21 cellular contexts compared by ENCODE assay signal in the genomic region with DNA sequence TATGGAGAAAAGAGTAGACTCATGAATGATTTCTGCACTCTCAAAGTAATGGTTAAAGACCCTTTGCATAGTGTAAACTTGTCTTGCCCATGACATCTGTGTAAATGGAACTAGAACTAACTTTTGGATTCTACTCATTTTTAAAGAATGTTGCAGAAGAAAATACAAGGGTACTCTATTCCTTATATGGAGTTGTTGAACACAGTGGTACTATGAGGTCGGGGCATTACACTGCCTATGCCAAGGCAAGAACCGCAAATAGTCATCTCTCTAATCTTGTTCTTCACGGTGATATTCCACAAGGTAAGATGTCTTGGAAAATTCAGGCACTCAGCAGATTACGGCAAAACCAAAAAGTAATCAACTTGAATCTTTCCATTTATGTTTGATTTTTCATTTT. TPM values are rescaled to one million over a fixed set of nuclear protein-coding genes. Genes with fewer than 3 reads are reported as not detected.
DNase-seq lines count a peak whose midpoint lies in the region; ATAC-seq and TF ChIP-seq lines count a peak whose summit lies in the region.
"Had no signal": no experiment of that assay in that cellular context is flagged by ENCODE, and none has a peak within 500 bp of the region (broad histone marks: within the 10 kb centered on the region; RNA-seq: fewer than 3 reads in every experiment).

No MANE protein-coding gene starts in this region.

- peaks cover 8% of the 10 kb centered on the region; the same call in 1 of the 2 replicates for H3K4me1 ChIP-seq in IMR-90 (ENCODE audit: control insufficient read depth, insufficient read depth, low read length)
- peaks cover 18% of the 10 kb centered on the region for H3K4me1 ChIP-seq in psoas muscle
- H3K4me1 ChIP-seq: heart right ventricle had no signal

- H3K9me3 ChIP-seq in IMR-90 (ENCODE audit: control insufficient read depth, insufficient read depth, low read length) (no peaks in the 10 kb centered on the region), psoas muscle (no peaks in the 10 kb centered on the region), T-helper 17 cell (ENCODE audit: control insufficient read depth, low read length, poor library complexity, severe bottlenecking) (no peaks in the 10 kb centered on the region)
- H3K9me3 ChIP-seq: heart right ventricle had no signal

- H3K36me3 ChIP-seq in IMR-90 (ENCODE audit: control insufficient read depth, insufficient read depth, low read length) (peaks cover 55% of the 10 kb centered on the region), psoas muscle (ENCODE audit: insufficient read depth in 1 of 2, low read depth in 1 of 2) (peaks cover 10 to 99% of the 10 kb centered on the region in 2 donors)

- H3K36me3 Mint-ChIP-seq in T-helper 17 cell (ENCODE audit: low read depth) = no peaks in the 10 kb centered on the region

- peak overlapping the region; percentile 44; the same call in 1 of the 2 replicates for H2BK120ac ChIP-seq in IMR-90 (ENCODE audit: low read depth, low read length)

- H2BK15ac ChIP-seq in IMR-90 (ENCODE audit: low read depth, low read length) = no peak overlapping the region

- H4K91ac ChIP-seq in IMR-90 (ENCODE audit: insufficient read depth, low read depth, low read length) = no peak overlapping the region

- H3K4me1 Mint-ChIP-seq in T-helper 17 cell = peaks cover 3% of the 10 kb centered on the region
- H3K4me1 Mint-ChIP-seq: nephron had no signal

- no TSS peak for BruUV-seq in IMR-90 (replicated peaks; lab: Mats Ljungman, UMichigan)

- peak overlapping the region; percentile 57 to 72; a peak in 2 of 4 replicates for H4K8ac ChIP-seq in IMR-90 (ENCODE audit: low read depth in 2 of 2, low read length in 2 of 2)

- peak overlapping the region; percentile 92 for H2BK5ac ChIP-seq in IMR-90 (ENCODE audit: low read depth, low read length, poor library complexity, severe bottlenecking)

- peaks cover 3 to 10% of the 10 kb centered on the region in 2 experiments; a peak in 2 of 4 replicates for H3K79me1 ChIP-seq in IMR-90 (ENCODE audit: low read depth in 1 of 2, low read length in 2 of 2)

- H3K14ac ChIP-seq in IMR-90 (replicated peaks; ENCODE audit: low read depth, low read length) = 0 out of 2 replicates have a peak overlapping the region, but pooled peaks have one; percentile 10

- peak overlapping the region; percentile 68; the same call in 1 of the 2 replicates for H3K18ac ChIP-seq in IMR-90 (ENCODE audit: low read depth, low read length)

- intact Hi-C loops in IMR-90 (cut with micrococcal nuclease) = loop anchor here (2.0 kb wide), 1 partner anchor 13 kb away; no protein-coding TSS in a partner anchor
- intact Hi-C loops in psoas muscle (cut with DNase I) = no loop called here

- TF ChIP-seq CTCF in IMR-90 (conservative IDR thresholded peaks at IDR 0.05; ENCODE audit: low read depth, low read length) (no peak), astrocyte of the spinal cord (IDR thresholded peaks at IDR 0.05; ENCODE audit: low read depth, low read length) (no peak), psoas muscle (IDR thresholded peaks at IDR 0.05) (no peak)

- H3K4me3 Mint-ChIP-seq in T-helper 17 cell = no peak overlapping the region
- H3K4me3 Mint-ChIP-seq: nephron had no signal

- no peaks in the 10 kb centered on the region for H3K9me1 ChIP-seq in IMR-90 (ENCODE audit: insufficient read depth, low read length)

- TF ChIP-seq POLR2A in IMR-90 (IDR thresholded peaks at IDR 0.05; ENCODE audit: low read depth, low read length) = no peak

- ATAC-seq in IMR-90 (ENCODE audit: low read depth) = peak; percentile 76
- ATAC-seq in psoas muscle = no peak
- no peak for ATAC-seq in T-helper 17 cell
- ATAC-seq in HG03139 (IDR thresholded peaks at IDR 0.05; ENCODE audit: unreplicated experiment) = no peak
- ATAC-seq: esophagus mucosa, heart right ventricle had no signal

- H4K20me1 ChIP-seq in IMR-90 (ENCODE audit: insufficient read depth, low read length) = no peaks in the 10 kb centered on the region

- no peak overlapping the region for H2BK20ac ChIP-seq in IMR-90 (ENCODE audit: low read depth, low read length)

- no peak overlapping the region for H3K27ac Mint-ChIP-seq in T-helper 17 cell
- H3K27ac Mint-ChIP-seq: nephron had no signal

- H3K27me3 ChIP-seq in IMR-90 (ENCODE audit: control insufficient read depth, insufficient read depth, low read length) (no peaks in the 10 kb centered on the region), psoas muscle (ENCODE audit: insufficient read depth in 3 of 3, low read length in 2 of 3) (no peaks in the 10 kb centered on the region)
- H3K27me3 ChIP-seq: dorsolateral prefrontal cortex, heart right ventricle had no signal

- POLR2A ChIA-PET in IMR-90 (lab: Charles Lee; ENCODE audit: unreplicated experiment) = no interaction called here

- H3K23ac ChIP-seq in IMR-90 (ENCODE audit: low read depth, low read length) = no peak overlapping the region

- H3K27ac ChIP-seq in IMR-90 (ENCODE audit: insufficient read depth, low read length) (0 out of 2 replicates have a peak overlapping the region, but pooled peaks have one; percentile 40), psoas muscle (peak overlapping the region; percentile 10)
- H3K27ac ChIP-seq: C4-2B, dorsolateral prefrontal cortex, heart right ventricle had no signal

- H3K4me3 ChIP-seq in IMR-90 (ENCODE audit: insufficient read depth, low read depth, low read length) (no peak overlapping the region), astrocyte of the spinal cord (ENCODE audit: low read depth, low read length) (no peak overlapping the region), psoas muscle (no peak overlapping the region)
- H3K4me3 ChIP-seq: dorsolateral prefrontal cortex, heart right ventricle, lung had no signal

- H4K5ac ChIP-seq in IMR-90 (ENCODE audit: low read depth, low read length) = peak overlapping the region; percentile 68; the same call in 1 of the 2 replicates

- H3K4me2 ChIP-seq in IMR-90 (ENCODE audit: low read depth, low read length) = peak overlapping the region; percentile 66; the same call in 1 of the 2 replicates

- WGBS in IMR-90 (ENCODE audit: extremely low coverage in 2 of 2, insufficient read length in 1 of 2), 2 experiments = no CpG with 5 or more reads among the region's 4 CpGs
- 53 to 82% (median 69%) methylated on average over 4 of the region's 4 CpGs for WGBS in psoas muscle, 3 donors

- CTCF ChIA-PET in IMR-90 (lab: Yijun Ruan, JAX) = no interaction called here

- H2AK9ac ChIP-seq in IMR-90 (replicated peaks; ENCODE audit: low read depth, low read length, poor library complexity) = no peak overlapping the region

- dilution Hi-C loops in IMR-90 (cut with HindIII; ENCODE audit: low sequenced_read_pairs, unreplicated experiment) = no loop called here

- no peaks in the 10 kb centered on the region for H3K27me3 Mint-ChIP-seq in T-helper 17 cell

- TF ChIP-seq RAD21 in IMR-90 (IDR thresholded peaks at IDR 0.05; ENCODE audit: low read length) = no peak

- DNase-seq in DMS79 treated with DMSO at 0.1 percent for 48 hours (lab: John Stamatoyannopoulos, UW) (peak; percentile 37), DMS79 (lab: John Stamatoyannopoulos, UW) (no peak), IMR-90 (peak; percentile 49), astrocyte of the spinal cord (ENCODE audit: low read depth, low spot score) (peak; percentile 44), psoas muscle (no peak), T-helper 17 cell (no peak), NCI-H446 treated with DMSO at 0.1 percent for 48 hours (lab: John Stamatoyannopoulos, UW) (no peak)
- DNase-seq: 8988T; activated CD4-positive, CD25-positive, alpha-beta regulatory T cell treated with anti-CD3 and anti-CD28 coated beads, Interleukin-2, amount 50 U/mL, for 72 hours; activated effector memory CD4-positive, alpha-beta T cell treated with Interleukin-2 at 50 U/mL for 16 hours; dorsolateral prefrontal cortex; HCEC 1CT; heart right ventricle; NCI-H1694 treated with DMSO at 0.1 percent for 48 hours; Right ventricle myocardium superior; trophoblast cell had no signal

- H3K56ac ChIP-seq in IMR-90 (ENCODE audit: extremely low read depth, insufficient read depth, low read length) = no peak overlapping the region

- H3K4ac ChIP-seq in IMR-90 (ENCODE audit: low read depth, low read length) = peak overlapping the region; percentile 28; the same call in 1 of the 2 replicates

- H2AFZ ChIP-seq in IMR-90 (replicated peaks; ENCODE audit: low read length, poor library complexity) = no peak overlapping the region

- H2AK5ac ChIP-seq in IMR-90 (ENCODE audit: low read depth, low read length) = no peak overlapping the region; the same call in 1 of the 2 replicates

- H3K9ac ChIP-seq in IMR-90 (ENCODE audit: low read depth, low read length) = no peak overlapping the region

- in situ Hi-C loops in IMR-90 (cut with MboI; ENCODE audit: low sequenced_read_pairs) = no loop called here
- in situ Hi-C loops in astrocyte of the spinal cord (cut with HindIII; ENCODE audit: low sequenced_read_pairs) = no loop called here

RNA-seq across cellular contexts. Expression of a gene that starts 19.8 kb away (rescaled TPM):
- total RNA-seq in IMR-90 (2012; rRNA removed) (192 and 286 TPM in 2 replicates), psoas muscle (100 to 1,000 TPM; 128 to 142 (median 138) TPM), T-helper 17 cell (100 to 1,000 TPM in 1 of 2 donors, 10 to 100 TPM in 1; 90.3 to 109 TPM)
- polyA plus RNA-seq in IMR-90 (2012; rRNA removed) (147 and 172 TPM in 2 replicates), psoas muscle (100 to 1,000 TPM; 124 to 251 (median 157) TPM)
- 19.9 and 42.9 TPM in 2 replicates for polyA plus RNA-seq in IMR-90 (2012; cell fraction: cytosol; rRNA removed)
- polyA plus RNA-seq in IMR-90 (2012; cell fraction: nucleus; rRNA removed; ENCODE audit: low replicate concordance) = 9.3 and 70.2 TPM in 2 replicates

RNA-seq across cellular contexts. Expression of a gene that starts 29.2 kb away (rescaled TPM):
- total RNA-seq in IMR-90 (2012; rRNA removed) (28.7 and 47.8 TPM in 2 replicates), psoas muscle (10 to 100 TPM; 26.3 to 39.9 (median 34.4) TPM), T-helper 17 cell (10 to 100 TPM; 65.5 to 75.3 TPM)
- polyA plus RNA-seq in IMR-90 (2012; rRNA removed) (13.4 and 15.5 TPM in 2 replicates), psoas muscle (10 to 100 TPM; 27.6 to 45.1 (median 42.3) TPM)
- 1.2 and 1.9 TPM in 2 replicates for polyA plus RNA-seq in IMR-90 (2012; cell fraction: cytosol; rRNA removed)
- polyA plus RNA-seq in IMR-90 (2012; cell fraction: nucleus; rRNA removed; ENCODE audit: low replicate concordance) = 2.0 and 22.2 TPM in 2 replicates

RNA-seq across cellular contexts. Expression of a gene that starts 34.5 kb away (rescaled TPM):
- total RNA-seq in IMR-90 (2012; rRNA removed) = 21.5 and 28.1 TPM in 2 replicates
- polyA plus RNA-seq in IMR-90 (2012; rRNA removed) = 15.1 and 19.6 TPM in 2 replicates
- polyA plus RNA-seq in IMR-90 (2012; cell fraction: cytosol; rRNA removed) = 5.3 and 5.6 TPM in 2 replicates
- polyA plus RNA-seq in IMR-90 (2012; cell fraction: nucleus; rRNA removed; ENCODE audit: low replicate concordance) = 1.9 and 7.8 TPM in 2 replicates
- 10 to 100 TPM; 21.6 to 41.4 (median 27.8) TPM for total RNA-seq in psoas muscle
- polyA plus RNA-seq in psoas muscle = 10 to 100 TPM; 28.1 to 51.2 (median 30.5) TPM
- total RNA-seq in T-helper 17 cell = 1 to 10 TPM; 4.1 to 4.7 TPM

Comparison
In these comparisons a context has a peak if more than half of its experiments do, and no peak if none do; other contexts are left out.
1. DNase-seq: peak in DMS79 treated with DMSO at 0.1 percent for 48 hours (single experiment), IMR-90 (single experiment) and astrocyte of the spinal cord (single experiment); none in DMS79 (single experiment), psoas muscle (0 of 2), T-helper 17 cell (0 of 3) and NCI-H446 treated with DMSO at 0.1 percent for 48 hours (single experiment).